1 cellular context compared by ENCODE assay signal in the genomic region with DNA sequence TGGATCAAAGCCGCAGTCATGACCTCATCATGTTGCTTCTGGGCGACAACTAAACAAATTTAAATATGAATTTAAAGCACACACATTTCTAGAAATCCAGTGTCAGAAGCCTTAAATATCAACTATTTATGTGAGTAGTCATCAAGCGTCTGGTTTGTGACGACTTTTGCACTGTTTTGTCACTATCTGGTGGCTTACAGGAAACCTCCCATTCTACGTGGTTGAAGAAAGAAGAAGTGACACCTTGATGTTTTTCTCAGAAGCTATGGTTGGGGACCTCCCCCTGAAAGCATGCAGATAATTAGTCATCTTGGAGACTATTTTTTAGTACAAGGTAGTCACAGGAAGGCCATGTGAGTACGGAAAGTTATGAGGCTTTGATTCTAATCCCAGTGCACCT.
TF ChIP-seq lines count a peak whose summit lies in the region.

No MANE protein-coding gene starts in this region.

TF ChIP-seq in K562, 482 proteins besides CTCF, POLR2A, EP300 and RAD21 (continued from another document):
- TF ChIP-seq, protein P1, sequence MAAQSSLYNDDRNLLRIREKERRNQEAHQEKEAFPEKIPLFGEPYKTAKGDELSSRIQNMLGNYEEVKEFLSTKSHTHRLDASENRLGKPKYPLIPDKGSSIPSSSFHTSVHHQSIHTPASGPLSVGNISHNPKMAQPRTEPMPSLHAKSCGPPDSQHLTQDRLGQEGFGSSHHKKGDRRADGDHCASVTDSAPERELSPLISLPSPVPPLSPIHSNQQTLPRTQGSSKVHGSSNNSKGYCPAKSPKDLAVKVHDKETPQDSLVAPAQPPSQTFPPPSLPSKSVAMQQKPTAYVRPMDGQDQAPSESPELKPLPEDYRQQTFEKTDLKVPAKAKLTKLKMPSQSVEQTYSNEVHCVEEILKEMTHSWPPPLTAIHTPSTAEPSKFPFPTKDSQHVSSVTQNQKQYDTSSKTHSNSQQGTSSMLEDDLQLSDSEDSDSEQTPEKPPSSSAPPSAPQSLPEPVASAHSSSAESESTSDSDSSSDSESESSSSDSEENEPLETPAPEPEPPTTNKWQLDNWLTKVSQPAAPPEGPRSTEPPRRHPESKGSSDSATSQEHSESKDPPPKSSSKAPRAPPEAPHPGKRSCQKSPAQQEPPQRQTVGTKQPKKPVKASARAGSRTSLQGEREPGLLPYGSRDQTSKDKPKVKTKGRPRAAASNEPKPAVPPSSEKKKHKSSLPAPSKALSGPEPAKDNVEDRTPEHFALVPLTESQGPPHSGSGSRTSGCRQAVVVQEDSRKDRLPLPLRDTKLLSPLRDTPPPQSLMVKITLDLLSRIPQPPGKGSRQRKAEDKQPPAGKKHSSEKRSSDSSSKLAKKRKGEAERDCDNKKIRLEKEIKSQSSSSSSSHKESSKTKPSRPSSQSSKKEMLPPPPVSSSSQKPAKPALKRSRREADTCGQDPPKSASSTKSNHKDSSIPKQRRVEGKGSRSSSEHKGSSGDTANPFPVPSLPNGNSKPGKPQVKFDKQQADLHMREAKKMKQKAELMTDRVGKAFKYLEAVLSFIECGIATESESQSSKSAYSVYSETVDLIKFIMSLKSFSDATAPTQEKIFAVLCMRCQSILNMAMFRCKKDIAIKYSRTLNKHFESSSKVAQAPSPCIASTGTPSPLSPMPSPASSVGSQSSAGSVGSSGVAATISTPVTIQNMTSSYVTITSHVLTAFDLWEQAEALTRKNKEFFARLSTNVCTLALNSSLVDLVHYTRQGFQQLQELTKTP (IDR thresholded peaks at IDR 0.05; ENCODE audit: low read depth in 1 of 2, partially characterized antibody in 2 of 2) = no peak
- TF ChIP-seq SOX6 (IDR thresholded peaks at IDR 0.05) (0 out of 2 replicates have a peak, but pooled peaks have one; percentile 42), EWSR1 (IDR thresholded peaks at IDR 0.05; ENCODE audit: borderline replicate concordance, low read depth, partially characterized antibody) (no peak), SNRNP70 (optimal IDR thresholded peaks at IDR 0.05; ENCODE audit: low read depth, low read length) (no peak), ZNF695 (CRISPR knock-in tag; IDR thresholded peaks at IDR 0.05) (no peak), MCM5 (IDR thresholded peaks at IDR 0.05; ENCODE audit: low read depth) (no peak), FOXP1 (CRISPR knock-in tag; IDR thresholded peaks at IDR 0.05) (no peak), GTF2A2 (tag; IDR thresholded peaks at IDR 0.05) (no peak), SIN3B (IDR thresholded peaks at IDR 0.05; ENCODE audit: low read depth) (no peak), KAT2B (IDR thresholded peaks at IDR 0.05; ENCODE audit: low read depth, low read length) (no peak), STAG1 (CRISPR knock-in tag; IDR thresholded peaks at IDR 0.05; ENCODE audit: borderline replicate concordance) (no peak)
- TF ChIP-seq, protein P2, sequence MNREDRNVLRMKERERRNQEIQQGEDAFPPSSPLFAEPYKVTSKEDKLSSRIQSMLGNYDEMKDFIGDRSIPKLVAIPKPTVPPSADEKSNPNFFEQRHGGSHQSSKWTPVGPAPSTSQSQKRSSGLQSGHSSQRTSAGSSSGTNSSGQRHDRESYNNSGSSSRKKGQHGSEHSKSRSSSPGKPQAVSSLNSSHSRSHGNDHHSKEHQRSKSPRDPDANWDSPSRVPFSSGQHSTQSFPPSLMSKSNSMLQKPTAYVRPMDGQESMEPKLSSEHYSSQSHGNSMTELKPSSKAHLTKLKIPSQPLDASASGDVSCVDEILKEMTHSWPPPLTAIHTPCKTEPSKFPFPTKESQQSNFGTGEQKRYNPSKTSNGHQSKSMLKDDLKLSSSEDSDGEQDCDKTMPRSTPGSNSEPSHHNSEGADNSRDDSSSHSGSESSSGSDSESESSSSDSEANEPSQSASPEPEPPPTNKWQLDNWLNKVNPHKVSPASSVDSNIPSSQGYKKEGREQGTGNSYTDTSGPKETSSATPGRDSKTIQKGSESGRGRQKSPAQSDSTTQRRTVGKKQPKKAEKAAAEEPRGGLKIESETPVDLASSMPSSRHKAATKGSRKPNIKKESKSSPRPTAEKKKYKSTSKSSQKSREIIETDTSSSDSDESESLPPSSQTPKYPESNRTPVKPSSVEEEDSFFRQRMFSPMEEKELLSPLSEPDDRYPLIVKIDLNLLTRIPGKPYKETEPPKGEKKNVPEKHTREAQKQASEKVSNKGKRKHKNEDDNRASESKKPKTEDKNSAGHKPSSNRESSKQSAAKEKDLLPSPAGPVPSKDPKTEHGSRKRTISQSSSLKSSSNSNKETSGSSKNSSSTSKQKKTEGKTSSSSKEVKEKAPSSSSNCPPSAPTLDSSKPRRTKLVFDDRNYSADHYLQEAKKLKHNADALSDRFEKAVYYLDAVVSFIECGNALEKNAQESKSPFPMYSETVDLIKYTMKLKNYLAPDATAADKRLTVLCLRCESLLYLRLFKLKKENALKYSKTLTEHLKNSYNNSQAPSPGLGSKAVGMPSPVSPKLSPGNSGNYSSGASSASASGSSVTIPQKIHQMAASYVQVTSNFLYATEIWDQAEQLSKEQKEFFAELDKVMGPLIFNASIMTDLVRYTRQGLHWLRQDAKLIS (CRISPR knock-in tag; IDR thresholded peaks at IDR 0.05) = no peak
- TF ChIP-seq, protein P3, sequence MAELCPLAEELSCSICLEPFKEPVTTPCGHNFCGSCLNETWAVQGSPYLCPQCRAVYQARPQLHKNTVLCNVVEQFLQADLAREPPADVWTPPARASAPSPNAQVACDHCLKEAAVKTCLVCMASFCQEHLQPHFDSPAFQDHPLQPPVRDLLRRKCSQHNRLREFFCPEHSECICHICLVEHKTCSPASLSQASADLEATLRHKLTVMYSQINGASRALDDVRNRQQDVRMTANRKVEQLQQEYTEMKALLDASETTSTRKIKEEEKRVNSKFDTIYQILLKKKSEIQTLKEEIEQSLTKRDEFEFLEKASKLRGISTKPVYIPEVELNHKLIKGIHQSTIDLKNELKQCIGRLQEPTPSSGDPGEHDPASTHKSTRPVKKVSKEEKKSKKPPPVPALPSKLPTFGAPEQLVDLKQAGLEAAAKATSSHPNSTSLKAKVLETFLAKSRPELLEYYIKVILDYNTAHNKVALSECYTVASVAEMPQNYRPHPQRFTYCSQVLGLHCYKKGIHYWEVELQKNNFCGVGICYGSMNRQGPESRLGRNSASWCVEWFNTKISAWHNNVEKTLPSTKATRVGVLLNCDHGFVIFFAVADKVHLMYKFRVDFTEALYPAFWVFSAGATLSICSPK (IDR thresholded peaks at IDR 0.05; ENCODE audit: borderline replicate concordance) = no peak
- TF ChIP-seq, protein P4, sequence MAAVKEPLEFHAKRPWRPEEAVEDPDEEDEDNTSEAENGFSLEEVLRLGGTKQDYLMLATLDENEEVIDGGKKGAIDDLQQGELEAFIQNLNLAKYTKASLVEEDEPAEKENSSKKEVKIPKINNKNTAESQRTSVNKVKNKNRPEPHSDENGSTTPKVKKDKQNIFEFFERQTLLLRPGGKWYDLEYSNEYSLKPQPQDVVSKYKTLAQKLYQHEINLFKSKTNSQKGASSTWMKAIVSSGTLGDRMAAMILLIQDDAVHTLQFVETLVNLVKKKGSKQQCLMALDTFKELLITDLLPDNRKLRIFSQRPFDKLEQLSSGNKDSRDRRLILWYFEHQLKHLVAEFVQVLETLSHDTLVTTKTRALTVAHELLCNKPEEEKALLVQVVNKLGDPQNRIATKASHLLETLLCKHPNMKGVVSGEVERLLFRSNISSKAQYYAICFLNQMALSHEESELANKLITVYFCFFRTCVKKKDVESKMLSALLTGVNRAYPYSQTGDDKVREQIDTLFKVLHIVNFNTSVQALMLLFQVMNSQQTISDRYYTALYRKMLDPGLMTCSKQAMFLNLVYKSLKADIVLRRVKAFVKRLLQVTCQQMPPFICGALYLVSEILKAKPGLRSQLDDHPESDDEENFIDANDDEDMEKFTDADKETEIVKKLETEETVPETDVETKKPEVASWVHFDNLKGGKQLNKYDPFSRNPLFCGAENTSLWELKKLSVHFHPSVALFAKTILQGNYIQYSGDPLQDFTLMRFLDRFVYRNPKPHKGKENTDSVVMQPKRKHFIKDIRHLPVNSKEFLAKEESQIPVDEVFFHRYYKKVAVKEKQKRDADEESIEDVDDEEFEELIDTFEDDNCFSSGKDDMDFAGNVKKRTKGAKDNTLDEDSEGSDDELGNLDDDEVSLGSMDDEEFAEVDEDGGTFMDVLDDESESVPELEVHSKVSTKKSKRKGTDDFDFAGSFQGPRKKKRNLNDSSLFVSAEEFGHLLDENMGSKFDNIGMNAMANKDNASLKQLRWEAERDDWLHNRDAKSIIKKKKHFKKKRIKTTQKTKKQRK (IDR thresholded peaks at IDR 0.05; ENCODE audit: borderline replicate concordance, low read depth, low read length) = no peak
- TF ChIP-seq, protein P5, sequence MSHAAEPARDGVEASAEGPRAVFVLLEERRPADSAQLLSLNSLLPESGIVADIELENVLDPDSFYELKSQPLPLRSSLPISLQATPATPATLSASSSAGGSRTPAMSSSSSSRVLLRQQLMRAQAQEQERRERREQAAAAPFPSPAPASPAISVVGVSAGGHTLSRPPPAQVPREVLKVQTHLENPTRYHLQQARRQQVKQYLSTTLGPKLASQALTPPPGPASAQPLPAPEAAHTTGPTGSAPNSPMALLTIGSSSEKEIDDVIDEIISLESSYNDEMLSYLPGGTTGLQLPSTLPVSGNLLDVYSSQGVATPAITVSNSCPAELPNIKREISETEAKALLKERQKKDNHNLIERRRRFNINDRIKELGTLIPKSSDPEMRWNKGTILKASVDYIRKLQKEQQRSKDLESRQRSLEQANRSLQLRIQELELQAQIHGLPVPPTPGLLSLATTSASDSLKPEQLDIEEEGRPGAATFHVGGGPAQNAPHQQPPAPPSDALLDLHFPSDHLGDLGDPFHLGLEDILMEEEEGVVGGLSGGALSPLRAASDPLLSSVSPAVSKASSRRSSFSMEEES (CRISPR knock-in tag; IDR thresholded peaks at IDR 0.05) = no peak
- TF ChIP-seq, protein P6, sequence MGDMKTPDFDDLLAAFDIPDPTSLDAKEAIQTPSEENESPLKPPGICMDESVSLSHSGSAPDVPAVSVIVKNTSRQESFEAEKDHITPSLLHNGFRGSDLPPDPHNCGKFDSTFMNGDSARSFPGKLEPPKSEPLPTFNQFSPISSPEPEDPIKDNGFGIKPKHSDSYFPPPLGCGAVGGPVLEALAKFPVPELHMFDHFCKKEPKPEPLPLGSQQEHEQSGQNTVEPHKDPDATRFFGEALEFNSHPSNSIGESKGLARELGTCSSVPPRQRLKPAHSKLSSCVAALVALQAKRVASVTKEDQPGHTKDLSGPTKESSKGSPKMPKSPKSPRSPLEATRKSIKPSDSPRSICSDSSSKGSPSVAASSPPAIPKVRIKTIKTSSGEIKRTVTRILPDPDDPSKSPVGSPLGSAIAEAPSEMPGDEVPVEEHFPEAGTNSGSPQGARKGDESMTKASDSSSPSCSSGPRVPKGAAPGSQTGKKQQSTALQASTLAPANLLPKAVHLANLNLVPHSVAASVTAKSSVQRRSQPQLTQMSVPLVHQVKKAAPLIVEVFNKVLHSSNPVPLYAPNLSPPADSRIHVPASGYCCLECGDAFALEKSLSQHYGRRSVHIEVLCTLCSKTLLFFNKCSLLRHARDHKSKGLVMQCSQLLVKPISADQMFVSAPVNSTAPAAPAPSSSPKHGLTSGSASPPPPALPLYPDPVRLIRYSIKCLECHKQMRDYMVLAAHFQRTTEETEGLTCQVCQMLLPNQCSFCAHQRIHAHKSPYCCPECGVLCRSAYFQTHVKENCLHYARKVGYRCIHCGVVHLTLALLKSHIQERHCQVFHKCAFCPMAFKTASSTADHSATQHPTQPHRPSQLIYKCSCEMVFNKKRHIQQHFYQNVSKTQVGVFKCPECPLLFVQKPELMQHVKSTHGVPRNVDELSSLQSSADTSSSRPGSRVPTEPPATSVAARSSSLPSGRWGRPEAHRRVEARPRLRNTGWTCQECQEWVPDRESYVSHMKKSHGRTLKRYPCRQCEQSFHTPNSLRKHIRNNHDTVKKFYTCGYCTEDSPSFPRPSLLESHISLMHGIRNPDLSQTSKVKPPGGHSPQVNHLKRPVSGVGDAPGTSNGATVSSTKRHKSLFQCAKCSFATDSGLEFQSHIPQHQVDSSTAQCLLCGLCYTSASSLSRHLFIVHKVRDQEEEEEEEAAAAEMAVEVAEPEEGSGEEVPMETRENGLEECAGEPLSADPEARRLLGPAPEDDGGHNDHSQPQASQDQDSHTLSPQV (IDR thresholded peaks at IDR 0.05) = no peak
- TF ChIP-seq, protein P7, sequence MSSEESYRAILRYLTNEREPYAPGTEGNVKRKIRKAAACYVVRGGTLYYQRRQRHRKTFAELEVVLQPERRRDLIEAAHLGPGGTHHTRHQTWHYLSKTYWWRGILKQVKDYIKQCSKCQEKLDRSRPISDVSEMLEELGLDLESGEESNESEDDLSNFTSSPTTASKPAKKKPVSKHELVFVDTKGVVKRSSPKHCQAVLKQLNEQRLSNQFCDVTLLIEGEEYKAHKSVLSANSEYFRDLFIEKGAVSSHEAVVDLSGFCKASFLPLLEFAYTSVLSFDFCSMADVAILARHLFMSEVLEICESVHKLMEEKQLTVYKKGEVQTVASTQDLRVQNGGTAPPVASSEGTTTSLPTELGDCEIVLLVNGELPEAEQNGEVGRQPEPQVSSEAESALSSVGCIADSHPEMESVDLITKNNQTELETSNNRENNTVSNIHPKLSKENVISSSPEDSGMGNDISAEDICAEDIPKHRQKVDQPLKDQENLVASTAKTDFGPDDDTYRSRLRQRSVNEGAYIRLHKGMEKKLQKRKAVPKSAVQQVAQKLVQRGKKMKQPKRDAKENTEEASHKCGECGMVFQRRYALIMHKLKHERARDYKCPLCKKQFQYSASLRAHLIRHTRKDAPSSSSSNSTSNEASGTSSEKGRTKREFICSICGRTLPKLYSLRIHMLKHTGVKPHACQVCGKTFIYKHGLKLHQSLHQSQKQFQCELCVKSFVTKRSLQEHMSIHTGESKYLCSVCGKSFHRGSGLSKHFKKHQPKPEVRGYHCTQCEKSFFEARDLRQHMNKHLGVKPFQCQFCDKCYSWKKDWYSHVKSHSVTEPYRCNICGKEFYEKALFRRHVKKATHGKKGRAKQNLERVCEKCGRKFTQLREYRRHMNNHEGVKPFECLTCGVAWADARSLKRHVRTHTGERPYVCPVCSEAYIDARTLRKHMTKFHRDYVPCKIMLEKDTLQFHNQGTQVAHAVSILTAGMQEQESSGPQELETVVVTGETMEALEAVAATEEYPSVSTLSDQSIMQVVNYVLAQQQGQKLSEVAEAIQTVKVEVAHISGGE (CRISPR knock-in tag; IDR thresholded peaks at IDR 0.05) = no peak
